ENCODE assay signal across 8 cellular contexts in the genomic region with DNA sequence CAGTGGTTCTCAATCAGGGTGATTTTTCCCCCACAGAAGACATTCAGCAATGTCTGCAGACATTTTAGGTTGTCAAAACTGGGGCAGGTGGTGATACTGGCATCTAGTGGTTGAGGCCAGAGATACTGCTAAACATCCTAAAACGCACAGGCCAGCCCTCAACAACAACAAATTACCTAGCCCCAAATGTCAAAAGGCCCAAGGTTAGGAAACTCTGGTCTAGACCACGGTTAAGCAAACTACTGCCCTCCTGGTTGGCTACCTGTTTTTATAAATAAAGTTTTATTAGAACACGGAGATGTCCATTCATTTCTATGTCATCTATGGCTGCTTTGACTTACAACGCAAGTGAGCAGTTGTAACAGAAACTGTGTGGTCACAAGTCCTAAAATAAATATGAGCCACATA.
DNase-seq lines count a peak whose midpoint lies in the region; ATAC-seq, FAIRE-seq and TF ChIP-seq lines count a peak whose summit lies in the region.

No MANE protein-coding gene starts in this region.

- H3K27ac ChIP-seq in A549 = no peak overlapping the region
- no peak overlapping the region for H3K27ac ChIP-seq in upper lobe of right lung

- peak overlapping the region; percentile 85 for H3K27ac Mint-ChIP-seq in activated CD8-positive, alpha-beta T cell treated with anti-CD3 and anti-CD28 coated beads, Interleukin-2, amount 10 ng/mL, durations not matched to agents 7 days and 5 days
- H3K27ac Mint-ChIP-seq in neural crest cell (ENCODE audit: unreplicated experiment) = no peak overlapping the region

- ATAC-seq in A549 = peak in 1 of 2 experiments; percentile 75; a peak in 4 of 6 replicates
- peak; percentile 88 for ATAC-seq in HG02981 (IDR thresholded peaks at IDR 0.05; ENCODE audit: unreplicated experiment)
- ATAC-seq in activated CD8-positive, alpha-beta T cell treated with anti-CD3 and anti-CD28 coated beads, Interleukin-2, amount 10 ng/mL, durations not matched to agents 7 days and 5 days = peak; percentile 93
- peak; percentile 82 for ATAC-seq in upper lobe of right lung

- no peaks in the 10 kb centered on the region for H3K36me3 ChIP-seq in upper lobe of right lung

- H3K4me2 ChIP-seq in A549 = no peak overlapping the region

- CTCF ChIA-PET in A549 (lab: Yijun Ruan, JAX) = interaction anchor here (0.8 to 0.9 kb wide), 2 partner anchors 22 to 35 kb away, joined by 3 to 4 read pairs; no protein-coding TSS in a partner anchor
- CTCF ChIA-PET in activated CD8-positive, alpha-beta T cell treated with anti-CD3 and anti-CD28 coated beads, Interleukin-2, amount 10 ng/mL, durations not matched to agents 7 days and 5 days (lab: Charles Lee) = interaction anchor here (0.6 to 2.9 kb wide), 18 partner anchors 17 to 464 kb away, joined by 3 to 14 read pairs (median 4); no protein-coding TSS in a partner anchor

- H3K4me3 Mint-ChIP-seq in activated CD8-positive, alpha-beta T cell treated with anti-CD3 and anti-CD28 coated beads, Interleukin-2, amount 10 ng/mL, durations not matched to agents 7 days and 5 days = peak overlapping the region; percentile 10
- no peak overlapping the region for H3K4me3 Mint-ChIP-seq in neural crest cell

- TF ChIP-seq CTCF in A549 (IDR thresholded peaks at IDR 0.05) (peak; percentile 40), epithelial cell of esophagus (IDR thresholded peaks at IDR 0.05; ENCODE audit: insufficient read depth, low read depth, low read length, missing control alignments) (peak; percentile 88), neural crest cell (conservative IDR thresholded peaks at IDR 0.05) (peak; percentile 60), upper lobe of right lung (IDR thresholded peaks at IDR 0.05) (peak; percentile 56)

- H3K27me3 Mint-ChIP-seq in activated CD8-positive, alpha-beta T cell treated with anti-CD3 and anti-CD28 coated beads, Interleukin-2, amount 10 ng/mL, durations not matched to agents 7 days and 5 days (ENCODE audit: low read depth) = peaks cover 5% of the 10 kb centered on the region
- peaks cover 7% of the 10 kb centered on the region for H3K27me3 Mint-ChIP-seq in neural crest cell (ENCODE audit: low read depth)

- H3K4me1 Mint-ChIP-seq in activated CD8-positive, alpha-beta T cell treated with anti-CD3 and anti-CD28 coated beads, Interleukin-2, amount 10 ng/mL, durations not matched to agents 7 days and 5 days (ENCODE audit: low read depth) = peaks cover 39% of the 10 kb centered on the region
- H3K4me1 Mint-ChIP-seq in neural crest cell = no peaks in the 10 kb centered on the region

- H3K9me3 ChIP-seq in A549 (no peaks in the 10 kb centered on the region), upper lobe of right lung (no peaks in the 10 kb centered on the region)

- TF ChIP-seq RAD21 in A549 (conservative IDR thresholded peaks at IDR 0.05 in 1 of 2, IDR thresholded peaks at IDR 0.05 in 1 of 2) = peak; percentile 53 to 61

- no peaks in the 10 kb centered on the region for H3K9me3 Mint-ChIP-seq in activated CD8-positive, alpha-beta T cell treated with anti-CD3 and anti-CD28 coated beads, Interleukin-2, amount 10 ng/mL, durations not matched to agents 7 days and 5 days (ENCODE audit: insufficient read depth)
- H3K9me3 Mint-ChIP-seq in neural crest cell = peaks cover 3% of the 10 kb centered on the region

- TF ChIP-seq EP300 in A549 (IDR thresholded peaks at IDR 0.05) = no peak

- H3K4me3 ChIP-seq in A549 (no peak overlapping the region), epithelial cell of esophagus (ENCODE audit: low read length) (no peak overlapping the region), upper lobe of right lung (no peak overlapping the region)

- H3K4me1 ChIP-seq in A549 (no peaks in the 10 kb centered on the region), upper lobe of right lung (no peaks in the 10 kb centered on the region)

- H3K36me3 Mint-ChIP-seq in activated CD8-positive, alpha-beta T cell treated with anti-CD3 and anti-CD28 coated beads, Interleukin-2, amount 10 ng/mL, durations not matched to agents 7 days and 5 days (ENCODE audit: low read depth) = peaks cover 5% of the 10 kb centered on the region
- no peaks in the 10 kb centered on the region for H3K36me3 Mint-ChIP-seq in neural crest cell (ENCODE audit: low read depth)

- DNase-seq in A549 (ENCODE audit: low read depth in 1 of 2, low spot score in 1 of 2) (peak in 1 of 2 experiments; percentile 38), GM18507 (ENCODE audit: extremely low spot score, insufficient read length, low read depth) (no peak), NCI-H69 (lab: John Stamatoyannopoulos, UW) (peak; percentile 82), epithelial cell of esophagus (ENCODE audit: low read depth) (peak; percentile 63), neural crest cell (ENCODE audit: low read depth, low spot score) (peak; percentile 23), upper lobe of right lung (no peak)
- DNase-seq in activated CD8-positive, alpha-beta T cell treated with anti-CD3 and anti-CD28 coated beads, Interleukin-2, amount 10 ng/mL, durations not matched to agents 7 days and 5 days = peak; percentile 82

- WGBS in A549 (ENCODE audit: missing lambda C conversion rate) = 41% methylated on average over 4 of the region's 4 CpGs

- no peaks in the 10 kb centered on the region for H3K27me3 ChIP-seq in upper lobe of right lung

- POLR2A ChIA-PET in A549 (lab: Yijun Ruan, JAX) = no interaction called here
- POLR2A ChIA-PET in activated CD8-positive, alpha-beta T cell treated with anti-CD3 and anti-CD28 coated beads, Interleukin-2, amount 10 ng/mL, durations not matched to agents 7 days and 5 days (lab: Charles Lee) = interaction anchor here (0.7 kb wide), 1 partner anchor 149 kb away, joined by 4 read pairs; no protein-coding TSS in a partner anchor

- intact Hi-C loops in upper lobe of right lung (cut with DNase I) = no loop called here

- no peak for TF ChIP-seq POLR2A in A549 (IDR thresholded peaks at IDR 0.05; ENCODE audit: low read length)

- no peak for FAIRE-seq in A549 (lab: Jason Lieb, UNC)
- FAIRE-seq in GM18507 (lab: Jason Lieb, UNC) = peak; percentile 91

TF ChIP-seq in A549, 52 proteins besides CTCF, POLR2A, EP300 and RAD21:
- TF ChIP-seq EHF (CRISPR knock-in tag; IDR thresholded peaks at IDR 0.05) = no peak
- no peak for TF ChIP-seq CEBPB (IDR thresholded peaks at IDR 0.05)
- TF ChIP-seq PHF8 (IDR thresholded peaks at IDR 0.05; ENCODE audit: borderline replicate concordance, low read depth) = no peak
- peak; percentile 30; the same call in 1 of the 3 replicates for TF ChIP-seq SMC3 (IDR thresholded peaks at IDR 0.05)
- TF ChIP-seq ELK1 (IDR thresholded peaks at IDR 0.05; ENCODE audit: low read depth, low read length) = no peak
- TF ChIP-seq PBX3 (IDR thresholded peaks at IDR 0.05) = no peak
TF ChIP-seq in A549: peak in this region for 1.

Comparison
In these comparisons a context has a peak if more than half of its experiments do, and no peak if none do; other contexts are left out.
1. DNase-seq: peak in NCI-H69 (single experiment), activated CD8-positive, alpha-beta T cell treated with anti-CD3 and anti-CD28 coated beads, Interleukin-2, amount 10 ng/mL, durations not matched to agents 7 days and 5 days (single experiment), epithelial cell of esophagus (single experiment) and neural crest cell (single experiment); none in GM18507 (single experiment) and upper lobe of right lung (single experiment).
2. Peak in every context shown above with its lines, with median percentiles within 50 percentile points of each other: CTCF ChIP-seq.